In genomic region chrX:65687367-65687766, GRCh38 we compare ENCODE assay signal across 12 cellular contexts. TPM values are rescaled to one million over a fixed set of nuclear protein-coding genes. Genes with fewer than 3 reads are reported as not detected.
A peak's percentile ranks its signal among the peaks of the same experiment; 100 is the strongest.
DNase-seq lines count a peak whose midpoint lies in the region; ATAC-seq and TF ChIP-seq lines count a peak whose summit lies in the region.
"Had no signal": no experiment of that assay in that cellular context is flagged by ENCODE, and none has a peak within 500 bp of the region (broad histone marks: within the 10 kb centered on the region; RNA-seq: fewer than 3 reads in every experiment).

No MANE protein-coding gene starts in this region.

- ATAC-seq in CD8-positive, alpha-beta T cell: no peak
- ATAC-seq in GM21423 (IDR thresholded peaks at IDR 0.05; ENCODE audit: unreplicated experiment): no peak

- peak overlapping the region; percentile 84 for H3K27ac Mint-ChIP-seq in CD8-positive, alpha-beta T cell
- peak overlapping the region; percentile 57 for H3K27ac Mint-ChIP-seq in chondrocyte (ENCODE audit: unreplicated experiment)
- H3K27ac Mint-ChIP-seq in MCF 10A (ENCODE audit: low read depth, unreplicated experiment): no peak overlapping the region

- H3K27ac ChIP-seq in CD8-positive, alpha-beta T cell (ENCODE audit: low read depth, low read length): no peak overlapping the region
- H3K27ac ChIP-seq in Karpas-422 (ENCODE audit: low read length) (peak overlapping the region; percentile 1), smooth muscle cell (ENCODE audit: low read depth) (peak overlapping the region; percentile 83)
- H3K27ac ChIP-seq: SJSA1 had no signal

- CTCF ChIA-PET in CD8-positive, alpha-beta T cell (lab: Charles Lee): interaction anchor here (1.1 to 1.9 kb wide), 3 partner anchors 13 to 32 kb away, joined by 3 to 5 read pairs (median 5); no protein-coding TSS in a partner anchor
- CTCF ChIA-PET in MCF 10A (lab: Yijun Ruan, JAX): interaction anchor here (0.7 to 1.9 kb wide), 3 partner anchors 86 to 105 kb away, joined by 3 to 7 read pairs (median 3); no protein-coding TSS in a partner anchor

- peaks cover 84% of the 10 kb centered on the region for H3K4me1 Mint-ChIP-seq in CD8-positive, alpha-beta T cell (ENCODE audit: low read depth)
- peaks cover 73% of the 10 kb centered on the region for H3K4me1 Mint-ChIP-seq in chondrocyte (ENCODE audit: low read depth)
- peaks cover 26% of the 10 kb centered on the region for H3K4me1 Mint-ChIP-seq in MCF 10A (ENCODE audit: insufficient read depth, unreplicated experiment)

- no peak for TF ChIP-seq CTCF in CD8-positive, alpha-beta T cell (IDR thresholded peaks at IDR 0.05)
- TF ChIP-seq CTCF in chondrocyte (IDR thresholded peaks at IDR 0.05) (no peak), smooth muscle cell (IDR thresholded peaks at IDR 0.05; ENCODE audit: borderline replicate concordance, insufficient read depth, poor library complexity, severe bottlenecking) (no peak), MCF 10A (IDR thresholded peaks at IDR 0.05; ENCODE audit: unreplicated experiment) (no peak)

- POLR2A ChIA-PET in CD8-positive, alpha-beta T cell (lab: Charles Lee): interaction anchor here (1.0 kb wide), 1 partner anchor 7 kb away, joined by 3 read pairs; no protein-coding TSS in a partner anchor
- POLR2A ChIA-PET in MCF 10A (lab: Yijun Ruan, JAX): interaction anchor here (0.8 to 1.6 kb wide), 2 partner anchors 9 to 13 kb away, joined by 3 to 5 read pairs; no protein-coding TSS in a partner anchor

- BruUV-seq in MCF 10A (replicated peaks; lab: Mats Ljungman, UMichigan): no TSS peak

- H3F3A ChIP-seq in smooth muscle cell (ENCODE audit: low read depth): no peaks in the 10 kb centered on the region

- peak overlapping the region; percentile 32 for H3K4me3 Mint-ChIP-seq in CD8-positive, alpha-beta T cell
- H3K4me3 Mint-ChIP-seq in chondrocyte (ENCODE audit: unreplicated experiment) (no peak overlapping the region), MCF 10A (ENCODE audit: unreplicated experiment) (no peak overlapping the region)

- DNase-seq in CD8-positive, alpha-beta T cell: no peak
- DNase-seq in Karpas-422: no peak
- DNase-seq in chondrocyte (ENCODE audit: low spot score): no peak
- DNase-seq in smooth muscle cell (lab: John Stamatoyannopoulos, UW; ENCODE audit: unreplicated experiment): no peak
- DNase-seq in MCF 10A (ENCODE audit: unreplicated experiment): no peak
- no peak for DNase-seq in DMS 273 (lab: John Stamatoyannopoulos, UW; ENCODE audit: unreplicated experiment)
- DNase-seq: colonic mucosa; NCI-H1694; NCI-H82; stimulated activated CD4-positive, alpha-beta T cell treated with anti-CD3 and anti-CD28 coated beads, Interleukin-4, amount 100 ng/mL, for 24 hours had no signal

- H3K36me3 ChIP-seq in CD8-positive, alpha-beta T cell (ENCODE audit: insufficient read depth, low read length): no peaks in the 10 kb centered on the region
- H3K36me3 ChIP-seq in Karpas-422 (ENCODE audit: insufficient read depth, low read length) (no peaks in the 10 kb centered on the region), smooth muscle cell (ENCODE audit: low read depth) (no peaks in the 10 kb centered on the region)
- H3K36me3 ChIP-seq: colonic mucosa had no signal

- peaks cover 94% of the 10 kb centered on the region for H3K4me1 ChIP-seq in CD8-positive, alpha-beta T cell (ENCODE audit: insufficient read depth, low read length)
- H3K4me1 ChIP-seq in Karpas-422 (ENCODE audit: low read length): peaks cover 84% of the 10 kb centered on the region
- H3K4me1 ChIP-seq in smooth muscle cell (ENCODE audit: low read depth): no peaks in the 10 kb centered on the region
- H3K4me1 ChIP-seq: colonic mucosa had no signal

- no peaks in the 10 kb centered on the region for H4K20me1 ChIP-seq in Karpas-422 (ENCODE audit: insufficient read depth, low read depth, low read length)
- H4K20me1 ChIP-seq in smooth muscle cell (ENCODE audit: low read depth): peaks cover 95% of the 10 kb centered on the region

- H3K9me3 Mint-ChIP-seq in CD8-positive, alpha-beta T cell: no peaks in the 10 kb centered on the region
- H3K9me3 Mint-ChIP-seq in chondrocyte (ENCODE audit: low read depth) (peaks cover 4% of the 10 kb centered on the region), MCF 10A (ENCODE audit: unreplicated experiment) (peaks cover 7% of the 10 kb centered on the region)

- 59% methylated on average over 3 of the region's 3 CpGs for WGBS in smooth muscle cell (ENCODE audit: low lambda C conversion rate)

- H2AFZ ChIP-seq in Karpas-422 (ENCODE audit: low read length) (no peak overlapping the region), smooth muscle cell (ENCODE audit: low read depth) (no peak overlapping the region)

- intact Hi-C loops in CD8-positive, alpha-beta T cell (cut with DNase I, micrococcal nuclease): loop anchor here in 1 of 2 experiments (2.0 to 5.0 kb wide), 2 partner anchors 15 to 35 kb away; no protein-coding TSS in a partner anchor
- intact Hi-C loops in MCF 10A (cut with micrococcal nuclease): no loop called here

- no peaks in the 10 kb centered on the region for H3K9me3 ChIP-seq in CD8-positive, alpha-beta T cell (ENCODE audit: low read length)
- no peaks in the 10 kb centered on the region; the same call in 1 of the 2 replicates for H3K9me3 ChIP-seq in Karpas-422 (ENCODE audit: low read length)
- H3K9me3 ChIP-seq in smooth muscle cell (replicated peaks; ENCODE audit: low read depth): no peaks in the 10 kb centered on the region
- H3K9me3 ChIP-seq: colonic mucosa, SJSA1 had no signal

- H3K36me3 Mint-ChIP-seq in CD8-positive, alpha-beta T cell: peaks cover 47% of the 10 kb centered on the region
- H3K36me3 Mint-ChIP-seq in chondrocyte (ENCODE audit: low read depth) (no peaks in the 10 kb centered on the region), MCF 10A (ENCODE audit: insufficient read depth, unreplicated experiment) (peaks cover 18% of the 10 kb centered on the region)

- no peaks in the 10 kb centered on the region for H3K27me3 Mint-ChIP-seq in CD8-positive, alpha-beta T cell (ENCODE audit: low read depth)
- H3K27me3 Mint-ChIP-seq in chondrocyte (ENCODE audit: low read depth) (no peaks in the 10 kb centered on the region), MCF 10A (ENCODE audit: insufficient read depth, unreplicated experiment) (no peaks in the 10 kb centered on the region)

- H3K27me3 ChIP-seq in CD8-positive, alpha-beta T cell (ENCODE audit: insufficient read depth, low read length): no peaks in the 10 kb centered on the region
- H3K27me3 ChIP-seq in Karpas-422 (ENCODE audit: low read length) (no peaks in the 10 kb centered on the region), smooth muscle cell (ENCODE audit: low read depth) (no peaks in the 10 kb centered on the region)
- H3K27me3 ChIP-seq: colonic mucosa, SJSA1 had no signal

- H3K79me2 ChIP-seq in Karpas-422 (ENCODE audit: low read length): peaks cover 96% of the 10 kb centered on the region
- peaks cover 91% of the 10 kb centered on the region for H3K79me2 ChIP-seq in smooth muscle cell (ENCODE audit: low read depth)

- H3K4me2 ChIP-seq in Karpas-422 (ENCODE audit: low read depth, low read length, poor library complexity, severe bottlenecking): no peak overlapping the region
- peak overlapping the region; percentile 21 for H3K4me2 ChIP-seq in smooth muscle cell

- H3K9ac ChIP-seq in Karpas-422 (ENCODE audit: low read length) (no peak overlapping the region), smooth muscle cell (ENCODE audit: low read depth) (no peak overlapping the region)

- no peak overlapping the region for H3K4me3 ChIP-seq in CD8-positive, alpha-beta T cell (ENCODE audit: low read depth, low read length)
- no peak overlapping the region for H3K4me3 ChIP-seq in Karpas-422 (ENCODE audit: low read length)
- no peak overlapping the region for H3K4me3 ChIP-seq in smooth muscle cell
- H3K4me3 ChIP-seq: colonic mucosa, SJSA1 had no signal

- H3K9me2 ChIP-seq in Karpas-422 (replicated peaks; ENCODE audit: insufficient read depth, low read length): no peaks in the 10 kb centered on the region

RNA-seq across cellular contexts. Expression of gene MSN, which starts 19.9 kb away (rescaled TPM):
- total RNA-seq in CD8-positive, alpha-beta T cell: 100 to 1,000 TPM; 285 to 286 TPM
- total RNA-seq in Karpas-422 (2014; rRNA removed; shearing (Covaris generic); ENCODE audit: low replicate concordance): 255 and 361 TPM in 2 replicates
- 335 to 384 TPM (median 382 TPM) in 3 replicates for total RNA-seq in chondrocyte
- 355 and 379 TPM in 2 replicates for total RNA-seq in smooth muscle cell
- 292 and 416 TPM in 2 replicates for polyA plus RNA-seq in smooth muscle cell
- total RNA-seq in MCF 10A (2022): 224 and 278 TPM in 2 replicates
